8 cellular contexts compared by ENCODE assay signal in genomic region chr19:45177817-45178261, GRCh38. TPM values are rescaled to one million over a fixed set of nuclear protein-coding genes. Genes with fewer than 3 reads are reported as not detected.
A peak's percentile ranks its signal among the peaks of the same experiment; 100 is the strongest.
DNase-seq lines count a peak whose midpoint lies in the region; ATAC-seq and TF ChIP-seq lines count a peak whose summit lies in the region.

Gene TRAPPC6A (minus strand): TSS chr19:45178237. CDS start chr19:45178218, 19 bp downstream.

- H3K9me3 Mint-ChIP-seq in brain = no peaks in the 10 kb centered on the region

- peaks cover 42% of the 10 kb centered on the region for H3K4me1 Mint-ChIP-seq in brain

- H3K27me3 ChIP-seq in subcutaneous abdominal adipose tissue (ENCODE audit: control insufficient read depth in 5 of 5, insufficient read depth in 4 of 5, low read length in 5 of 5) = peaks cover 0 to 3% (median 0%) of the 10 kb centered on the region in 5 donors

- no peak for TF ChIP-seq CTCF in brain (conservative IDR thresholded peaks at IDR 0.05)

- DNase-seq in Caki2 (ENCODE audit: low read depth) = no peak
- peak; percentile 59 for DNase-seq in NCI-H2227 (lab: John Stamatoyannopoulos, UW; ENCODE audit: unreplicated experiment)
- DNase-seq in kidney glomerular epithelial cell (lab: John Stamatoyannopoulos, UW) = peak; percentile 15
- DNase-seq in NCI-H345 treated with DMSO at 0.1 percent for 48 hours (lab: John Stamatoyannopoulos, UW; ENCODE audit: unreplicated experiment) = no peak
- DNase-seq in HEK293T (ENCODE audit: extremely low spot score) = no peak

- peak within 1 kb of the TSS; percentile 86 to 97 (median 94) for H3K4me3 Mint-ChIP-seq in brain

- peak within 1 kb of the TSS; percentile 68 to 93 (median 79) for H3K9ac ChIP-seq in subcutaneous abdominal adipose tissue (ENCODE audit: low read length in 5 of 5)

- POLR2A ChIA-PET in HEK293T (lab: Yijun Ruan, JAX) = interaction anchor here (0.6 to 2.5 kb wide), 12 partner anchors 9 to 307 kb away, joined by 3 to 9 read pairs (median 4); partner anchors contain the start of genes CLASRP and PPP1R37

- no peaks in the 10 kb centered on the region for H3K9me3 ChIP-seq in subcutaneous abdominal adipose tissue (ENCODE audit: control insufficient read depth in 5 of 5, low read length in 5 of 5)

- peaks cover 9% of the 10 kb centered on the region for H3K36me3 Mint-ChIP-seq in brain

- in situ Hi-C loops in Caki2 (cut with HindIII; ENCODE audit: low pct_unique_long_range_greater_than_20kb, low sequenced_read_pairs) = no loop called here

- H3K27ac Mint-ChIP-seq in brain = peak within 1 kb of the TSS; percentile 90 to 97 (median 95)

- H3K4me1 ChIP-seq in subcutaneous abdominal adipose tissue (ENCODE audit: control insufficient read depth in 5 of 5, insufficient read depth in 5 of 5, low read length in 5 of 5) = peaks cover 5 to 42% (median 35%) of the 10 kb centered on the region in 5 donors

- peak; percentile 4 for ATAC-seq in GM21619 (IDR thresholded peaks at IDR 0.05; ENCODE audit: unreplicated experiment)

- peak within 1 kb of the TSS; percentile 87 to 99 (median 96) for H3K4me3 ChIP-seq in subcutaneous abdominal adipose tissue (ENCODE audit: low read depth in 1 of 5, low read length in 5 of 5)

- H3K27me3 Mint-ChIP-seq in brain = peaks cover 4% of the 10 kb centered on the region

- CTCF ChIA-PET in HEK293T (lab: Yijun Ruan, JAX) = interaction anchor here (0.7 kb wide), 1 partner anchor 37 kb away, joined by 4 read pairs; no protein-coding TSS in a partner anchor

- peak within 1 kb of the TSS; percentile 90 for H3K27ac ChIP-seq in subcutaneous abdominal adipose tissue (ENCODE audit: low read depth, low read length)

- peaks cover 0 to 9% (median 5%) of the 10 kb centered on the region in 5 donors for H3K36me3 ChIP-seq in subcutaneous abdominal adipose tissue (ENCODE audit: control insufficient read depth in 5 of 5, insufficient read depth in 5 of 5, low read length in 5 of 5)

TF ChIP-seq in HEK293T, 16 proteins besides CTCF, POLR2A, EP300 and RAD21:
- TF ChIP-seq PKNOX1 (IDR thresholded peaks at IDR 0.05) (no peak), LEF1 (IDR thresholded peaks at IDR 0.05; ENCODE audit: borderline replicate concordance) (no peak), TARDBP (IDR thresholded peaks at IDR 0.05) (no peak), HDGF (IDR thresholded peaks at IDR 0.05; ENCODE audit: borderline replicate concordance) (no peak), FOXM1 (IDR thresholded peaks at IDR 0.05; ENCODE audit: borderline replicate concordance) (no peak), ELF4 (IDR thresholded peaks at IDR 0.05) (no peak), ARNT (IDR thresholded peaks at IDR 0.05) (no peak), SP1 (IDR thresholded peaks at IDR 0.05) (no peak), CTBP1 (IDR thresholded peaks at IDR 0.05; ENCODE audit: borderline replicate concordance) (no peak), ZNF384 (IDR thresholded peaks at IDR 0.05) (no peak), NFRKB (IDR thresholded peaks at IDR 0.05) (no peak), FOXK2 (IDR thresholded peaks at IDR 0.05) (no peak), L3MBTL2 (conservative IDR thresholded peaks at IDR 0.05) (no peak), BHLHE40 (IDR thresholded peaks at IDR 0.05; ENCODE audit: borderline replicate concordance) (no peak), SUZ12 (IDR thresholded peaks at IDR 0.05) (no peak), FOXA1 (IDR thresholded peaks at IDR 0.05) (no peak)

RNA-seq across cellular contexts. Expression of gene TRAPPC6A, which starts in this region (rescaled TPM):
- 46.7 and 82.4 TPM in 2 replicates for total RNA-seq in Caki2 (2014; rRNA removed; shearing (Covaris generic); ENCODE audit: low replicate concordance)
- 69.4 TPM for polyA plus RNA-seq in brain (ENCODE audit: insufficient read depth, low read depth, low replicate concordance)

Comparison
In these comparisons a context has a peak if more than half of its experiments do, and no peak if none do; other contexts are left out.
1. DNase-seq: peak in NCI-H2227 (single experiment) and kidney glomerular epithelial cell (single experiment); none in Caki2 (single experiment), NCI-H345 treated with DMSO at 0.1 percent for 48 hours (single experiment) and HEK293T (single experiment).